Comparison of ENCODE assay signal across 8 cellular contexts in the genomic region with DNA sequence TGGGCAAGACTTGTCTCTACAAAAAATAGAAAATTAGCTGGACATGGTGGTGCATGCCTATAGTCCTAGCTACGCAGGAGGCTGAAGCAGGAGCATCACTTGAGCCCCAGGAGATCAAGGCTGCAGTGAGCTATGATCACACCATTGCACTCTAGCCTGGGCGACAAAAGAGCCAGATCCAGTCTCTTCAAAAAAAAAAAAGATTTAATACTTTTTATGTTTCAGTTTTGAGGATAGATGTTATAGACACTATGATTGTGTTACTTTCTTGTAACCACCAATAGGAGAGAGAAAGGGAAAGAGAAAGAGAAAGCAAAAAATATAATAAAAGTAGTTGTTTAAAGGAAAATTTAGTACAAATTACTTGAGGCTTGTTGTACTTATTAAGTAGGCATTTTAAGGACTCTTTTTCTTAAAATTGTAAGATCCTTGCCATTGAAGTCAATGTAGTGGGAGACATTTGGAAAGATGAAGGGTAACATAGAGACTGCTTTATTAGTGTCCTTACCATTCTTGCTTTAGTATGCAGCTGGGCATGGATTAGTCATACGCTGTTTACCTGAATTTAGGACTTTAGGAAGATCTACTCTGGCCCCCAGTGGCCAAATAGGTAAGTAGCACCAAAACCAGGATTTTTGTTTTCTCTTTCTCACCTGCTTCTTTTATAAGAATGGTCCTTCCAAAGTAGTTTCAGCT. TPM values are rescaled to one million over a fixed set of nuclear protein-coding genes. Genes with fewer than 3 reads are reported as not detected.
DNase-seq lines count a peak whose midpoint lies in the region; ATAC-seq and TF ChIP-seq lines count a peak whose summit lies in the region.

No MANE protein-coding gene starts in this region.

- peaks cover 8% of the 10 kb centered on the region for H3K4me1 Mint-ChIP-seq in activated T-cell treated with anti-CD3 and anti-CD28 coated beads, Interleukin-2, amount 50 U/mL, for 24 hours (ENCODE audit: low read depth)
- H3K4me1 Mint-ChIP-seq in activated naive CD8-positive, alpha-beta T cell (ENCODE audit: low read depth) = peaks cover 5% of the 10 kb centered on the region

- H3K27ac Mint-ChIP-seq in activated T-cell treated with anti-CD3 and anti-CD28 coated beads, Interleukin-2, amount 50 U/mL, for 24 hours = no peak overlapping the region
- peak overlapping the region; percentile 29 for H3K27ac Mint-ChIP-seq in activated naive CD8-positive, alpha-beta T cell

- H3K36me3 ChIP-seq in hepatocyte (replicated peaks; ENCODE audit: insufficient read depth, low read depth) = no peaks in the 10 kb centered on the region

- H3K9me3 Mint-ChIP-seq in activated T-cell treated with anti-CD3 and anti-CD28 coated beads, Interleukin-2, amount 50 U/mL, for 24 hours = no peaks in the 10 kb centered on the region
- H3K9me3 Mint-ChIP-seq in activated naive CD8-positive, alpha-beta T cell (ENCODE audit: low read depth) = no peaks in the 10 kb centered on the region

- peak; percentile 94 for ATAC-seq in GM21526 (IDR thresholded peaks at IDR 0.05; ENCODE audit: low FRiP score, unreplicated experiment)

- H3K9me2 ChIP-seq in hepatocyte (replicated peaks; ENCODE audit: insufficient read depth) = no peaks in the 10 kb centered on the region

- 59% methylated on average over 3 of the region's 3 CpGs for WGBS in hepatocyte (ENCODE audit: low lambda C conversion rate, missing lambda C conversion rate)

- no peak overlapping the region for H3K27ac ChIP-seq in hepatocyte

- H3K9me3 ChIP-seq in hepatocyte (ENCODE audit: low read depth) = no peaks in the 10 kb centered on the region

- H3K79me2 ChIP-seq in hepatocyte = no peaks in the 10 kb centered on the region

- H2AFZ ChIP-seq in hepatocyte = no peak overlapping the region

- no peaks in the 10 kb centered on the region for H3K4me1 ChIP-seq in hepatocyte (ENCODE audit: insufficient read depth)

- no peaks in the 10 kb centered on the region for H3K36me3 Mint-ChIP-seq in activated T-cell treated with anti-CD3 and anti-CD28 coated beads, Interleukin-2, amount 50 U/mL, for 24 hours (ENCODE audit: low read depth)
- no peaks in the 10 kb centered on the region for H3K36me3 Mint-ChIP-seq in activated naive CD8-positive, alpha-beta T cell

- no peaks in the 10 kb centered on the region for H4K20me1 ChIP-seq in hepatocyte (ENCODE audit: insufficient read depth, poor library complexity, severe bottlenecking)

- H3K4me3 ChIP-seq in hepatocyte = no peak overlapping the region

- DNase-seq in activated T-cell treated with anti-CD3 and anti-CD28 coated beads, Interleukin-2, amount 50 U/mL, for 24 hours = no peak
- DNase-seq in activated T-cell treated with anti-CD3 and anti-CD28 coated beads for 4 hours = no peak
- DNase-seq in HPDE6-E6E7 (ENCODE audit: extremely low spot score) = peak; percentile 59
- DNase-seq in NCI-H82 (lab: John Stamatoyannopoulos, UW) = peak; percentile 83
- peak; percentile 77 for DNase-seq in hepatocyte (ENCODE audit: low spot score)
- peak; percentile 50 for DNase-seq in smooth muscle cell of the brain vasculature (ENCODE audit: low read depth, low spot score)

- no peaks in the 10 kb centered on the region for H3K27me3 Mint-ChIP-seq in activated T-cell treated with anti-CD3 and anti-CD28 coated beads, Interleukin-2, amount 50 U/mL, for 24 hours
- no peaks in the 10 kb centered on the region for H3K27me3 Mint-ChIP-seq in activated naive CD8-positive, alpha-beta T cell

- H3K4me3 Mint-ChIP-seq in activated T-cell treated with anti-CD3 and anti-CD28 coated beads, Interleukin-2, amount 50 U/mL, for 24 hours = peak overlapping the region; percentile 31
- peak overlapping the region; percentile 52 for H3K4me3 Mint-ChIP-seq in activated naive CD8-positive, alpha-beta T cell

- TF ChIP-seq CTCF in hepatocyte (IDR thresholded peaks at IDR 0.05; ENCODE audit: poor library complexity) = peak; percentile 63

- no peak overlapping the region for H3K4me2 ChIP-seq in hepatocyte

- H3K27me3 ChIP-seq in hepatocyte = no peaks in the 10 kb centered on the region

RNA-seq across cellular contexts. Expression of gene ZDHHC23, which starts 35.1 kb away (rescaled TPM):
- 4.7 and 8.5 TPM in 2 replicates for total RNA-seq in hepatocyte
- polyA plus RNA-seq in hepatocyte = 1.9 and 3.3 TPM in 2 replicates

Comparison
In these comparisons a context has a peak if more than half of its experiments do, and no peak if none do; other contexts are left out.
1. DNase-seq: peak in HPDE6-E6E7 (single experiment), NCI-H82 (single experiment), hepatocyte (single experiment) and smooth muscle cell of the brain vasculature (single experiment); none in activated T-cell treated with anti-CD3 and anti-CD28 coated beads, Interleukin-2, amount 50 U/mL, for 24 hours (single experiment) and activated T-cell treated with anti-CD3 and anti-CD28 coated beads for 4 hours (single experiment).